8 cellular contexts compared by ENCODE assay signal in genomic region chr9:14313951-14314423, GRCh38. TPM values are rescaled to one million over a fixed set of nuclear protein-coding genes. Genes with fewer than 3 reads are reported as not detected.
A peak's percentile ranks its signal among the peaks of the same experiment; 100 is the strongest.
DNase-seq lines count a peak whose midpoint lies in the region; ATAC-seq, FAIRE-seq and TF ChIP-seq lines count a peak whose summit lies in the region.

Gene NFIB, minus strand, starts transcription at chr9:14314141. Its CDS starts 630 bp downstream, at chr9:14313511.

- H3K36me3 ChIP-seq in kidney (ENCODE audit: control insufficient read depth in 1 of 2, insufficient read depth in 2 of 2, low read length in 2 of 2) = no peaks in the 10 kb centered on the region

- peak within 1 kb of the TSS; percentile 75 to 99 for H3K4me3 ChIP-seq in kidney (ENCODE audit: low read length in 2 of 2)

- intact Hi-C loops in kidney (cut with DNase I) = no loop called here

- H3K9ac ChIP-seq in kidney (ENCODE audit: low read length in 2 of 2) = peak within 1 kb of the TSS; percentile 90 to 97

- peaks cover 7 to 16% of the 10 kb centered on the region in 2 donors for H3K4me1 ChIP-seq in kidney (ENCODE audit: control insufficient read depth in 1 of 2, insufficient read depth in 1 of 2, low read depth in 1 of 2, low read length in 2 of 2)

- ATAC-seq in HG03196 (IDR thresholded peaks at IDR 0.05; ENCODE audit: unreplicated experiment) = no peak
- no peak for ATAC-seq in GM18861 (IDR thresholded peaks at IDR 0.05; ENCODE audit: unreplicated experiment)

- peak; percentile 38 for DNase-seq in SKM-1 treated with dmso at 0.1 percent for 144 hours (lab: John Stamatoyannopoulos, UW; ENCODE audit: unreplicated experiment)
- no peak for DNase-seq in SKM-1 (lab: John Stamatoyannopoulos, UW; ENCODE audit: unreplicated experiment)
- peak; percentile 72 for DNase-seq in NCI-H774 (lab: John Stamatoyannopoulos, UW)
- peak; percentile 32 for DNase-seq in cerebellar cortex (ENCODE audit: low spot score)
- peak; percentile 83 for DNase-seq in kidney
- DNase-seq in stimulated activated CD8-positive, alpha-beta memory T cell treated with anti-CD3 and anti-CD28 coated beads, Interleukin-4, amount 100 ng/mL, for 48 hours = peak; percentile 31

- H3K27ac ChIP-seq in kidney (ENCODE audit: low read depth in 2 of 2, low read length in 2 of 2) = peak within 1 kb of the TSS; percentile 94

- H3K9me3 ChIP-seq in kidney (ENCODE audit: control insufficient read depth in 1 of 2, low read length in 2 of 2) = no peaks in the 10 kb centered on the region

- FAIRE-seq in kidney (lab: Jason Lieb, UNC) = no peak

- no peak for TF ChIP-seq CTCF in kidney (IDR thresholded peaks at IDR 0.05; ENCODE audit: borderline replicate concordance, extremely low read depth, insufficient read depth)

RNA-seq across cellular contexts. Expression of gene NFIB, which starts in this region (rescaled TPM):
- 112 TPM for total RNA-seq in kidney
- polyA plus RNA-seq in kidney (ENCODE audit: insufficient read depth, low read depth, low replicate concordance) = 15.6 TPM
